ENCODE assay signal across 1 cellular context in genomic region chrX:49232525-49232924, GRCh38.
TF ChIP-seq lines count a peak whose summit lies in the region.

No MANE protein-coding gene starts in this region.

TF ChIP-seq in A549, 52 proteins besides CTCF, POLR2A, EP300 and RAD21 (continued from another document):
- no peak for TF ChIP-seq USF2 (IDR thresholded peaks at IDR 0.05)
- TF ChIP-seq ESRRA (IDR thresholded peaks at IDR 0.05; ENCODE audit: borderline replicate concordance, low read length) = no peak
- TF ChIP-seq CHD2 (IDR thresholded peaks at IDR 0.05; ENCODE audit: low read length, partially characterized antibody) = no peak
- TF ChIP-seq E2F6 (IDR thresholded peaks at IDR 0.05; ENCODE audit: borderline replicate concordance, low read depth) = no peak
- TF ChIP-seq KDM5A (IDR thresholded peaks at IDR 0.05) = no peak
- no peak for TF ChIP-seq ATOH8 (CRISPR knock-in tag; IDR thresholded peaks at IDR 0.05; ENCODE audit: low read depth)
- no peak for TF ChIP-seq GATA3 (IDR thresholded peaks at IDR 0.05; ENCODE audit: borderline replicate concordance)
- no peak for TF ChIP-seq PBX3 (IDR thresholded peaks at IDR 0.05)
- no peak for TF ChIP-seq RFX5 (IDR thresholded peaks at IDR 0.05)
- TF ChIP-seq REST (IDR thresholded peaks at IDR 0.05) = no peak
- TF ChIP-seq NR3C1 (IDR thresholded peaks at IDR 0.05) = no peak
- no peak for TF ChIP-seq RARB (CRISPR knock-in tag; IDR thresholded peaks at IDR 0.05)
- TF ChIP-seq TFCP2L1 (CRISPR knock-in tag; IDR thresholded peaks at IDR 0.05) = no peak
- TF ChIP-seq HEYL (CRISPR knock-in tag; IDR thresholded peaks at IDR 0.05) = no peak
- no peak for TF ChIP-seq HMGXB4 (CRISPR knock-in tag; IDR thresholded peaks at IDR 0.05; ENCODE audit: borderline replicate concordance)
